In the genomic region with DNA sequence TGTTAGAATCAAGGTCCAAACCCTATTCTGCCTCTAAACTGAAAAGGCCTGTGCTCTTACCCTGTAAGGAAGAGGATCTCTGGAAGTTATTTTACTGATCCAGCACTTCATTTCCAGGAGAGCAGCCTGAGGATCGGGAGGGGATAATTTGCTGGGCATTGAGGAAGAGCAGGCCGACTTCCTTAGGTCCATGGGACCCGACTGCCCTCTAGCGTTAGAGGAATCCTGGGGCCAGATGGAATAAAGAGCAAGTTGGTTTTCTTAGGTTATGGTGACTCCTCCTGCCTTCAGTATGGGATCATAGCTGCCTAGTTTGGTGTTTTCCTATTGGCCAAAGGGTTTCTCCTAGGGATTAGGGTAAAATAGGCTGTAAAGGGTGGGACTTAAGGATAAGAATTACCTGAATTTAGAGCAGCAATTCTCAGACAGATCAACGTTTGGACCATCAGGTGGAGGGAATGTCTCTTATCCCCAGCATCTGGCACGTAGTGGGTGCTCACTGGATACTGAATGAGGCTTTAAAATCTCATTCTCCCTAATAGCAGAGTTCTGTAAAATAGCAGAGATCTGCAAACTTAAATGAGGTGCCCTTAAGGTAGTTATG, we compare ENCODE assay signal across 1 cellular context.
A peak's percentile ranks its signal among the peaks of the same experiment; 100 is the strongest.
TF ChIP-seq lines count a peak whose summit lies in the region.

No MANE protein-coding gene starts in this region.

TF ChIP-seq in H1, 55 proteins besides CTCF, POLR2A, EP300 and RAD21:
- TF ChIP-seq JUN (IDR thresholded peaks at IDR 0.05; ENCODE audit: low read depth, low read length) = no peak
- TF ChIP-seq NRF1 (IDR thresholded peaks at IDR 0.05; ENCODE audit: low read depth, low read length) = no peak
- peak; percentile 38; the same call in 1 of the 2 replicates for TF ChIP-seq SP4 (IDR thresholded peaks at IDR 0.05; ENCODE audit: low read length)
- no peak for TF ChIP-seq KDM1A (IDR thresholded peaks at IDR 0.05; ENCODE audit: borderline replicate concordance, low read length)
- TF ChIP-seq YY1 (IDR thresholded peaks at IDR 0.05; ENCODE audit: low read depth, low read length) = peak; percentile 46; the same call in 1 of the 2 replicates
- TF ChIP-seq MAFK (IDR thresholded peaks at IDR 0.05; ENCODE audit: low read depth, low read length) = no peak
- no peak for TF ChIP-seq EZH2 (IDR thresholded peaks at IDR 0.05; ENCODE audit: low read depth, low read length, severe bottlenecking)
- no peak for TF ChIP-seq USF2 (IDR thresholded peaks at IDR 0.05; ENCODE audit: low read length)
- TF ChIP-seq POLR2AphosphoS5 (IDR thresholded peaks at IDR 0.05; ENCODE audit: low read depth, low read length) = no peak
- TF ChIP-seq JUND (IDR thresholded peaks at IDR 0.05; ENCODE audit: low read length) = peak; percentile 49; the same call in 1 of the 2 replicates
- no peak for TF ChIP-seq CHD2 (IDR thresholded peaks at IDR 0.05; ENCODE audit: low read length)
- TF ChIP-seq TEAD4 (IDR thresholded peaks at IDR 0.05; ENCODE audit: low read depth, low read length) = peak; percentile 31; the same call in 1 of the 2 replicates
- no peak for TF ChIP-seq KDM4A (IDR thresholded peaks at IDR 0.05; ENCODE audit: low read depth, low read length, severe bottlenecking)
- no peak for TF ChIP-seq CHD7 (IDR thresholded peaks at IDR 0.05; ENCODE audit: insufficient replicate concordance, low read length)
- TF ChIP-seq SIN3A (conservative IDR thresholded peaks at IDR 0.05 in 1 of 2, IDR thresholded peaks at IDR 0.05 in 1 of 2; ENCODE audit: low read depth in 1 of 2, low read length in 2 of 2) = 0 out of 4 replicates have a peak, but pooled peaks of 1 of the 2 experiments have one; percentile 72
- TF ChIP-seq, protein P1, sequence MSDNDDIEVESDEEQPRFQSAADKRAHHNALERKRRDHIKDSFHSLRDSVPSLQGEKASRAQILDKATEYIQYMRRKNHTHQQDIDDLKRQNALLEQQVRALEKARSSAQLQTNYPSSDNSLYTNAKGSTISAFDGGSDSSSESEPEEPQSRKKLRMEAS (IDR thresholded peaks at IDR 0.05) = 0 out of 2 replicates have a peak, but pooled peaks have one; percentile 8
- TF ChIP-seq, protein P2, sequence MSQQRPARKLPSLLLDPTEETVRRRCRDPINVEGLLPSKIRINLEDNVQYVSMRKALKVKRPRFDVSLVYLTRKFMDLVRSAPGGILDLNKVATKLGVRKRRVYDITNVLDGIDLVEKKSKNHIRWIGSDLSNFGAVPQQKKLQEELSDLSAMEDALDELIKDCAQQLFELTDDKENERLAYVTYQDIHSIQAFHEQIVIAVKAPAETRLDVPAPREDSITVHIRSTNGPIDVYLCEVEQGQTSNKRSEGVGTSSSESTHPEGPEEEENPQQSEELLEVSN (IDR thresholded peaks at IDR 0.05) = no peak
- TF ChIP-seq RFX5 (IDR thresholded peaks at IDR 0.05; ENCODE audit: borderline replicate concordance, low read depth, low read length) = no peak
